In the genomic region with DNA sequence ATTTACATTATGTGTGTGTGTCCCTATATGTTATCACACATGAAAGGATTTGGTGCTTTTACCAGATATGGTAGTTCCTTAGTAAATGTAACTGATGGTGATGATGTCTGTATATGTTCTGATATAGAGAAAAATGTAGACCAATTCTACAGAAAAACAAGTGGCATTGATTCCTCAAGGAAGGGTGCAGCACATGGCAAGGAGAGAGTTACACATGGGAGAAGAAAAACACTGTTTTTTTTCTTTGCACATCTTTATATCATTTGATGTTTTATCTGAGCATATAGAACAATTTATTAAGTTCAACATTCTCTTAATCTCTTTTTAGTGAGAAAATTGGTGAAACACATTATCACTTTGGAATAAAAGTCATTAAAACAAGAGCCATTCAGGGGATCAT, we compare ENCODE assay signal across 28 cellular contexts.
"Had no signal": no experiment of that assay in that cellular context is flagged by ENCODE, and none has a peak within 500 bp of the region (broad histone marks: within the 10 kb centered on the region; RNA-seq: fewer than 3 reads in every experiment).

No MANE protein-coding gene starts in this region.

- H3K36me3 ChIP-seq: colonic mucosa, esophagus muscularis mucosa, esophagus squamous epithelium, gastrocnemius medialis, gastroesophageal sphincter, heart left ventricle, heart right ventricle had no signal

- H3K27ac ChIP-seq: colonic mucosa, coronary artery, dorsolateral prefrontal cortex, epithelial cell of prostate, esophagus muscularis mucosa, esophagus squamous epithelium, foreskin keratinocyte, gastrocnemius medialis, gastroesophageal sphincter, heart left ventricle, heart right ventricle had no signal

- H3K4me3 ChIP-seq: colonic mucosa, coronary artery, dorsolateral prefrontal cortex, esophagus muscularis mucosa, esophagus squamous epithelium, gastrocnemius medialis, gastroesophageal sphincter, heart left ventricle, heart right ventricle had no signal

- H3K9me3 ChIP-seq: colonic mucosa, esophagus muscularis mucosa, esophagus squamous epithelium, gastrocnemius medialis, gastroesophageal sphincter, heart left ventricle had no signal

- FAIRE-seq: colon, endometrium, endothelial cell of umbilical vein, frontal cortex had no signal

- H3K4me1 ChIP-seq: colonic mucosa, esophagus muscularis mucosa, foreskin keratinocyte, gastrocnemius medialis, gastroesophageal sphincter, heart left ventricle, heart right ventricle had no signal

- H3K27me3 ChIP-seq: colonic mucosa, esophagus muscularis mucosa, esophagus squamous epithelium, foreskin keratinocyte, gastrocnemius medialis, gastroesophageal sphincter, heart left ventricle, heart right ventricle had no signal

- DNase-seq: colonic mucosa; cortex of kidney; dermis blood vessel endothelial cell; dorsolateral prefrontal cortex; effector CD4-positive, alpha-beta T cell; effector CD8-positive, alpha-beta T cell; effector memory CD4-positive, alpha-beta T cell; effector memory CD8-positive, alpha-beta T cell; endodermal cell; erythroblast; esophagus squamous epithelium; foreskin fibroblast; foreskin keratinocyte; foreskin melanocyte; gastrocnemius medialis; glutamatergic neuron; head of caudate nucleus; heart left ventricle; heart right ventricle had no signal

- ATAC-seq: effector memory CD8-positive, alpha-beta T cell; esophagus mucosa; foreskin keratinocyte; gastrocnemius medialis; gastroesophageal sphincter; heart left ventricle; heart right ventricle had no signal
